9 cellular contexts compared by ENCODE assay signal in genomic region chr11:78313181-78313788, GRCh38.
A peak's percentile ranks its signal among the peaks of the same experiment; 100 is the strongest.
DNase-seq lines count a peak whose midpoint lies in the region; ATAC-seq and TF ChIP-seq lines count a peak whose summit lies in the region.
"Had no signal": no experiment of that assay in that cellular context is flagged by ENCODE, and none has a peak within 500 bp of the region (broad histone marks: within the 10 kb centered on the region; RNA-seq: fewer than 3 reads in every experiment).

No MANE protein-coding gene starts in this region.

- WGBS in right cardiac atrium, result 92% methylated on average over 2 of the region's 2 CpGs

- no peak for TF ChIP-seq CTCF in activated B cell treated with CpG ODN at 0.5 μM for 24 hours (IDR thresholded peaks at IDR 0.05)

- POLR2A ChIA-PET in activated B cell treated with CpG ODN at 0.5 μM for 24 hours (lab: Charles Lee), result no interaction called here

- CTCF ChIA-PET in activated B cell treated with CpG ODN at 0.5 μM for 24 hours (lab: Charles Lee), result no interaction called here

- no peaks in the 10 kb centered on the region for H3K27me3 Mint-ChIP-seq in activated B cell treated with CpG ODN at 0.5 μM for 24 hours
- H3K27me3 Mint-ChIP-seq: activated naive CD8-positive, alpha-beta T cell had no signal

- no peak overlapping the region for H3K4me3 ChIP-seq in right cardiac atrium (ENCODE audit: low read length)

- no peaks in the 10 kb centered on the region for H3K36me3 Mint-ChIP-seq in activated B cell treated with CpG ODN at 0.5 μM for 24 hours (ENCODE audit: low read depth)

- DNase-seq in HT-29 (ENCODE audit: low spot score), result peak; percentile 7
- no peak for DNase-seq in activated B cell treated with CpG ODN at 0.5 μM for 24 hours
- no peak for DNase-seq in right cardiac atrium
- peak in 26 of 49 donors; percentile 3 to 70 (median 26) for DNase-seq in substantia nigra (lab: John Stamatoyannopoulos, UW)
- DNase-seq in SW480 (ENCODE audit: low spot score), result no peak
- no peak for DNase-seq in kidney glomerular epithelial cell (lab: John Stamatoyannopoulos, UW)
- DNase-seq in NCI-H2171 (lab: John Stamatoyannopoulos, UW), result no peak

- no peaks in the 10 kb centered on the region for H3K27me3 ChIP-seq in right cardiac atrium (ENCODE audit: control insufficient read depth, insufficient read depth)

- no peaks in the 10 kb centered on the region for H3K9me3 ChIP-seq in right cardiac atrium (ENCODE audit: control insufficient read depth, low read length)

- H3K4me1 Mint-ChIP-seq in activated B cell treated with CpG ODN at 0.5 μM for 24 hours, result peaks cover 56% of the 10 kb centered on the region

- ATAC-seq in activated B cell treated with CpG ODN at 0.5 μM for 24 hours (ENCODE audit: low read depth) (no peak), right cardiac atrium (peak; percentile 39 to 86), GM18517 (IDR thresholded peaks at IDR 0.05; ENCODE audit: unreplicated experiment) (no peak)

- H3K27ac ChIP-seq in right cardiac atrium (ENCODE audit: low read length), result no peak overlapping the region
- peak overlapping the region; percentile 58 for H3K27ac ChIP-seq in substantia nigra (ENCODE audit: low read depth, low read length, poor library complexity, severe bottlenecking)

- H3K27ac Mint-ChIP-seq in activated B cell treated with CpG ODN at 0.5 μM for 24 hours, result peak overlapping the region; percentile 3
- H3K27ac Mint-ChIP-seq: activated naive CD8-positive, alpha-beta T cell had no signal

- intact Hi-C loops in activated B cell treated with CpG ODN at 0.5 μM for 24 hours (cut with micrococcal nuclease), result loop anchor here (5.0 kb wide), 1 partner anchor 104 kb away; the partner anchor contains the start of gene GAB2
- intact Hi-C loops in right cardiac atrium (cut with DNase I), result no loop called here

- H3K4me3 Mint-ChIP-seq in activated B cell treated with CpG ODN at 0.5 μM for 24 hours, result no peak overlapping the region
- H3K4me3 Mint-ChIP-seq: activated naive CD8-positive, alpha-beta T cell had no signal

- H3K9me3 Mint-ChIP-seq in activated B cell treated with CpG ODN at 0.5 μM for 24 hours, result no peaks in the 10 kb centered on the region

- peaks cover 6% of the 10 kb centered on the region for H3K4me1 ChIP-seq in right cardiac atrium (ENCODE audit: control insufficient read depth, insufficient read depth, low read length)

Comparison
In these comparisons a context has a peak if more than half of its experiments do, and no peak if none do; other contexts are left out.
1. DNase-seq: peak in HT-29 (single experiment) and substantia nigra (26 of 49); none in activated B cell treated with CpG ODN at 0.5 μM for 24 hours (single experiment), right cardiac atrium (0 of 3), SW480 (single experiment), kidney glomerular epithelial cell (single experiment) and NCI-H2171 (single experiment).
2. ATAC-seq: peak in right cardiac atrium (2 of 2); none in activated B cell treated with CpG ODN at 0.5 μM for 24 hours (single experiment) and GM18517 (single experiment).